Comparison of ENCODE assay signal across 8 cellular contexts in the genomic region with DNA sequence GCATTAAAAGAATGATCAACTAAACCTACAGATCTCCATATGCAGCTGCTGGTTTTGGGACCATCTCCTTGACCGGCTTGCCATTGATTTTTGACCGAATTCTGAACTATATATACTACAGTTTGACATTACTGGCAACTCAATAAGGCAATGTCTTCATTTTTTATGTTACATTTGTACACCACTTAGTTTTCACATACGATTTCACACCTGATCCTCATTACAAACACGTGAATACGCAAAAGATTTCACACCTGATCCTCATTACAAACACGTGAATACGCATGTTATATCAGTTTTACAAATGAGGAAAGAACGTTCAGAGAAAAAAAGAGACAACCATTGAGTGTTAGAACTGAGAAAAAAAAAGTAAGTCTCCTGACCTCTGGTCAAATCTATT. TPM values are rescaled to one million over a fixed set of nuclear protein-coding genes. Genes with fewer than 3 reads are reported as not detected.
A peak's percentile ranks its signal among the peaks of the same experiment; 100 is the strongest.
DNase-seq lines count a peak whose midpoint lies in the region; ATAC-seq and TF ChIP-seq lines count a peak whose summit lies in the region.

No MANE protein-coding gene starts in this region.

- H3K36me3 Mint-ChIP-seq in activated B cell treated with CpG ODN at 0.5 μM for 24 hours (ENCODE audit: low read depth), result peaks cover 15% of the 10 kb centered on the region

- ATAC-seq in left cardiac atrium (no peak), activated B cell treated with CpG ODN at 0.5 μM for 24 hours (ENCODE audit: low read depth) (no peak), HG03439 (IDR thresholded peaks at IDR 0.05; ENCODE audit: unreplicated experiment) (no peak), GM21717 (IDR thresholded peaks at IDR 0.05; ENCODE audit: unreplicated experiment) (no peak)

- peak overlapping the region; percentile 99 for H3K4me3 Mint-ChIP-seq in activated B cell treated with CpG ODN at 0.5 μM for 24 hours

- POLR2A ChIA-PET in activated B cell treated with CpG ODN at 0.5 μM for 24 hours (lab: Charles Lee), result no interaction called here

- intact Hi-C loops in left cardiac atrium (cut with DNase I), result no loop called here
- intact Hi-C loops in activated B cell treated with CpG ODN at 0.5 μM for 24 hours (cut with micrococcal nuclease), result loop anchor here (2.0 kb wide), 4 partner anchors 21 to 1105 kb away; a partner anchor contains a TSS
- intact Hi-C loops in tibial artery (cut with DNase I; ENCODE audit: low total_unique reads), result no loop called here

- H3K9me3 ChIP-seq in cardiac muscle cell (ENCODE audit: low read depth) (no peaks in the 10 kb centered on the region), iPS-15b (ENCODE audit: control insufficient read depth, insufficient read depth, low read length) (no peaks in the 10 kb centered on the region), tibial artery (no peaks in the 10 kb centered on the region)

- CTCF ChIA-PET in activated B cell treated with CpG ODN at 0.5 μM for 24 hours (lab: Charles Lee), result no interaction called here

- no peaks in the 10 kb centered on the region for H3K36me3 ChIP-seq in cardiac muscle cell
- no peaks in the 10 kb centered on the region for H3K36me3 ChIP-seq in iPS-15b (ENCODE audit: control insufficient read depth, insufficient read depth, low read length)
- H3K36me3 ChIP-seq in tibial artery, result no peaks in the 10 kb centered on the region

- H3K9ac ChIP-seq in iPS-15b (ENCODE audit: low read depth, low read length), result peak overlapping the region; percentile 96

- H3K27me3 ChIP-seq in cardiac muscle cell (no peaks in the 10 kb centered on the region), iPS-15b (ENCODE audit: control insufficient read depth, insufficient read depth, low read length) (no peaks in the 10 kb centered on the region), tibial artery (no peaks in the 10 kb centered on the region)

- peaks cover 8% of the 10 kb centered on the region for H3K4me1 ChIP-seq in cardiac muscle cell (ENCODE audit: low read depth)
- peaks cover 3% of the 10 kb centered on the region for H3K4me1 ChIP-seq in iPS-15b (ENCODE audit: control insufficient read depth, insufficient read depth, low read length)
- peaks cover 0 to 26% (median 17%) of the 10 kb centered on the region in 4 donors for H3K4me1 ChIP-seq in tibial artery

- H3K27ac Mint-ChIP-seq in activated B cell treated with CpG ODN at 0.5 μM for 24 hours, result no peak overlapping the region

- no peak overlapping the region for H3K27ac ChIP-seq in cardiac muscle cell
- H3K27ac ChIP-seq in tibial artery, result no peak overlapping the region

- H3K4me3 ChIP-seq in cardiac muscle cell (peak overlapping the region; percentile 78), iPS-15b (ENCODE audit: low read depth, low read length) (peak overlapping the region; percentile 99), tibial artery (peak overlapping the region; percentile 67 to 90)

- peaks cover 35% of the 10 kb centered on the region for H3K4me1 Mint-ChIP-seq in activated B cell treated with CpG ODN at 0.5 μM for 24 hours

- H3K9me3 Mint-ChIP-seq in activated B cell treated with CpG ODN at 0.5 μM for 24 hours, result no peaks in the 10 kb centered on the region

- H3K27me3 Mint-ChIP-seq in activated B cell treated with CpG ODN at 0.5 μM for 24 hours, result no peaks in the 10 kb centered on the region

- TF ChIP-seq CTCF in cardiac muscle cell (IDR thresholded peaks at IDR 0.05; ENCODE audit: low read depth, low read length), result no peak
- TF ChIP-seq CTCF in activated B cell treated with CpG ODN at 0.5 μM for 24 hours (IDR thresholded peaks at IDR 0.05), result no peak
- no peak for TF ChIP-seq CTCF in tibial artery (IDR thresholded peaks at IDR 0.05)

- DNase-seq in cardiac muscle cell (ENCODE audit: low read depth in 1 of 2, low spot score in 1 of 2) (no peak), left cardiac atrium (no peak), activated B cell treated with CpG ODN at 0.5 μM for 24 hours (no peak), tibial artery (no peak), DMS114 treated with DMSO at 0.1 percent for 48 hours (lab: John Stamatoyannopoulos, UW; ENCODE audit: unreplicated experiment) (no peak)

RNA-seq across cellular contexts. Expression of a gene that starts 1.1 kb away (rescaled TPM):
- total RNA-seq in cardiac muscle cell (1.8 and 4.2 TPM in 2 replicates), left cardiac atrium (1 to 10 TPM; 1.3 to 2.2 TPM), activated B cell treated with CpG ODN at 0.5 μM for 24 hours (5.5 and 5.9 TPM in 2 replicates)
- polyA plus RNA-seq in cardiac muscle cell, result 2.5 and 3.3 TPM in 2 replicates

RNA-seq across cellular contexts. Expression of a gene that starts 1.3 kb away (rescaled TPM):
- total RNA-seq in cardiac muscle cell (13.9 and 15.0 TPM in 2 replicates), left cardiac atrium (10 to 100 TPM in 1 of 2 donors, 1 to 10 TPM in 1; 6.9 to 10.3 TPM), activated B cell treated with CpG ODN at 0.5 μM for 24 hours (27.2 and 31.4 TPM in 2 replicates)
- polyA plus RNA-seq in cardiac muscle cell, result 15.8 and 25.2 TPM in 2 replicates

RNA-seq across cellular contexts. Expression of a gene that starts 46.4 kb away (rescaled TPM):
- 13.3 and 17.3 TPM in 2 replicates for total RNA-seq in cardiac muscle cell
- 11.6 and 19.9 TPM in 2 replicates for polyA plus RNA-seq in cardiac muscle cell
- 100 to 1,000 TPM in 1 of 2 donors, 10 to 100 TPM in 1; 61.2 to 102 TPM for total RNA-seq in left cardiac atrium
- total RNA-seq in activated B cell treated with CpG ODN at 0.5 μM for 24 hours, result 0.71 and 0.75 TPM in 2 replicates
